9 cellular contexts compared by ENCODE assay signal in the genomic region with DNA sequence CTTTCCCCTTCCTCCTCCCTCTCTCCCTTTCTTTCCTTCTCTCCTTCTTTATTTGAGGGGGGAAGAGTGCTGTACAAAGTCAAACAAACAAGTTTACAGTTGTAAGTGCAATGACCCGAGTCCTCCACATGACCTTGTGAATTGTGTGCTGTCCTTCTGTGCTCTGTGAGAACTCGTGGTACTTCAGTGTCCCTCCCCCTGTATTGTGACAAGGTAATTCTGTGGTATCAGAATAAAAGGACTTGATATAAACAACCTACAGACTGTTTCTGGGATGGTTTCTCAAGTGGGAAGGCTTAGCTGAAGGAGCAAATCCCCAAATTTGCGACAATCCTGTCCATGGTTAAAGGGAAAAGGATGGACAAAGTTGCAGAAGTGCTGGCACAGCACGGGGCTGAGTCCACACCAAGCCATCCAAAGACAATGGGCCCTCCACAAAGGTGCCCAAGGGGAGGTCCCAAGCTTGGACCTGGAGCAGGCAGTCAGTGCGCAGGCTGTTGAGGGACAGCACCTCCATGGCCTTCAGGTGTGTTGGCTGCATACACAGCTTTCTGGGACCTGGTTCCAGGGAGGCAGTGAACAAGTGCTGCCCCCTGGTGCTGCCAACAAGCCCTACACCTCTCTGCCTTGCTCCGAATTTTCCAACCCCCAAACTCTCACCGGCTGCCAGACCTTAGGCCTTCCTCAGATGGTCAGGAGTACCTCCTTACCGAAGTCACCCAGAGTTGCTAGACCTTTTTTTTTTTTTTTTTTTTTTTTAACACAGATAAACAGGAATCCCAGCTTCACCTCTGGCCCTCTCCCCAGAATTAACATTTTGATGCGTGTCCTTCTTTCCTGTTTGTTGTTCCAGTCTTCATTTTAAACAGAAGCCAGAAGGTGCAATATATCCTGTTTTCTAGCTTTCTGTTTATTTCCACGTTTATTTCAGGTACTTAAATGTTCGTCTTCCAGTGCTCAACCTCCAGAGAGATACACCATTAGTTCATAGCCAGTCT. TPM values are rescaled to one million over a fixed set of nuclear protein-coding genes. Genes with fewer than 3 reads are reported as not detected.
DNase-seq lines count a peak whose midpoint lies in the region; ATAC-seq and TF ChIP-seq lines count a peak whose summit lies in the region.
"Had no signal": no experiment of that assay in that cellular context is flagged by ENCODE, and none has a peak within 500 bp of the region (broad histone marks: within the 10 kb centered on the region; RNA-seq: fewer than 3 reads in every experiment).

No MANE protein-coding gene starts in this region.

- H3K4me1 ChIP-seq in GM23248 (ENCODE audit: insufficient read depth) (peaks cover 11% of the 10 kb centered on the region), left lung (peaks cover 7 to 32% of the 10 kb centered on the region in 2 donors)

- H3K27me3 ChIP-seq in GM23248 (replicated peaks; ENCODE audit: insufficient read depth) (no peaks in the 10 kb centered on the region), left lung (no peaks in the 10 kb centered on the region)

- no peaks in the 10 kb centered on the region for H4K20me1 ChIP-seq in GM23248 (ENCODE audit: insufficient read depth)

- H3K79me2 ChIP-seq in GM23248 (ENCODE audit: insufficient read depth) = peaks cover 12% of the 10 kb centered on the region

- peaks cover 13% of the 10 kb centered on the region for H3K4me1 Mint-ChIP-seq in T-helper 2 cell treated with Interferon-gamma antibody and Interleukin-4, amounts not matched to agents 5 μg/mL and 100 μg/mL, for 36 hours (ENCODE audit: low read depth)

- intact Hi-C loops in left lung (cut with DNase I) = loop anchor here in 1 of 2 donors (5.0 kb wide), 1 partner anchor 134 kb away; no protein-coding TSS in a partner anchor

- 27 to 29% methylated on average over 11 of the region's 11 CpGs for WGBS in GM23248 (ENCODE audit: low coverage in 1 of 2, low lambda C conversion rate in 2 of 2, missing lambda C conversion rate in 2 of 2), 2 experiments

- no peak overlapping the region for H3K9ac ChIP-seq in GM23248

- H3K27ac Mint-ChIP-seq in T-helper 2 cell treated with Interferon-gamma antibody and Interleukin-4, amounts not matched to agents 5 μg/mL and 100 μg/mL, for 36 hours = peak overlapping the region; percentile 51

- no peak overlapping the region for H2AFZ ChIP-seq in GM23248

- H3K9me3 ChIP-seq in GM23248 (ENCODE audit: low read depth) (no peaks in the 10 kb centered on the region), left lung (no peaks in the 10 kb centered on the region)

- TF ChIP-seq CTCF in cardiac fibroblast (IDR thresholded peaks at IDR 0.05; ENCODE audit: low read depth, low read length) (peak; percentile 86), left lung (IDR thresholded peaks at IDR 0.05) (peak; percentile 66 to 81)

- in situ Hi-C loops in GM23248 (cut with MboI) = loop anchor here (10.0 kb wide), 1 partner anchor 127 kb away; no protein-coding TSS in a partner anchor

- H3K27me3 Mint-ChIP-seq in T-helper 2 cell treated with Interferon-gamma antibody and Interleukin-4, amounts not matched to agents 5 μg/mL and 100 μg/mL, for 36 hours (ENCODE audit: low read depth) = no peaks in the 10 kb centered on the region

- peak overlapping the region; percentile 72 for H3K4me3 Mint-ChIP-seq in T-helper 2 cell treated with Interferon-gamma antibody and Interleukin-4, amounts not matched to agents 5 μg/mL and 100 μg/mL, for 36 hours

- peak; percentile 35 for ATAC-seq in left lung

- DNase-seq in GM23248 = peak; percentile 79
- peak; percentile 65 for DNase-seq in T-helper 2 cell treated with Interferon-gamma antibody and Interleukin-4, amounts not matched to agents 5 μg/mL and 100 μg/mL, for 36 hours (ENCODE audit: low spot score)
- DNase-seq in cardiac fibroblast (ENCODE audit: low read depth in 2 of 2) = peak; percentile 70 to 71
- peak; percentile 64 to 84 for DNase-seq in left lung
- peak; percentile 57 for DNase-seq in stimulated activated CD8-positive, alpha-beta memory T cell treated with anti-CD3 and anti-CD28 coated beads, Interleukin-15, amount 100 ng/mL, for 1 hour (ENCODE audit: low read depth)
- DNase-seq in NCI-H1694 treated with DMSO at 0.1 percent for 48 hours (lab: John Stamatoyannopoulos, UW) = no peak
- no peak for DNase-seq in UCSD-AML1 (lab: John Stamatoyannopoulos, UW; ENCODE audit: unreplicated experiment)
- no peak for DNase-seq in NCI-H2081 treated with DMSO at 0.1 percent for 48 hours (lab: John Stamatoyannopoulos, UW)

- H3K36me3 ChIP-seq in GM23248 (ENCODE audit: low read depth) (no peaks in the 10 kb centered on the region), left lung (peaks cover 0 to 11% of the 10 kb centered on the region in 2 donors)

- 0 out of 2 replicates have a peak, but pooled peaks cover 3% of the 10 kb centered on the region for H3F3A ChIP-seq in GM23248 (ENCODE audit: insufficient read depth)

- H3K9me2 ChIP-seq in GM23248 (ENCODE audit: insufficient read depth) = no peaks in the 10 kb centered on the region

- no peak overlapping the region for H3K4me2 ChIP-seq in GM23248 (ENCODE audit: unreplicated experiment)

- no peaks in the 10 kb centered on the region for H3K9me3 Mint-ChIP-seq in T-helper 2 cell treated with Interferon-gamma antibody and Interleukin-4, amounts not matched to agents 5 μg/mL and 100 μg/mL, for 36 hours

- peaks cover 5% of the 10 kb centered on the region for H3K36me3 Mint-ChIP-seq in T-helper 2 cell treated with Interferon-gamma antibody and Interleukin-4, amounts not matched to agents 5 μg/mL and 100 μg/mL, for 36 hours (ENCODE audit: low read depth)

- H3K4me3 ChIP-seq in GM23248 (no peak overlapping the region), cardiac fibroblast (replicated peaks in 1 of 2; ENCODE audit: low read depth in 2 of 2, low read length in 2 of 2) (no peak overlapping the region), left lung (no peak overlapping the region)

- no peak overlapping the region for H3K27ac ChIP-seq in GM23248
- H3K27ac ChIP-seq in left lung = no peak overlapping the region

RNA-seq across cellular contexts. Expression of gene APEH, which starts 2.6 kb away (rescaled TPM):
- 108 and 126 TPM in 2 replicates for total RNA-seq in GM23248 (2014; rRNA removed; shearing (Covaris generic))
- polyA plus RNA-seq in GM23248 (2016; fragmentation: Nextera tagmentation; extraction: Ambion mirVana) = 83.3 and 89.1 TPM in 2 replicates
- total RNA-seq in left lung = 100 to 1,000 TPM; 121 to 122 TPM

RNA-seq across cellular contexts. Expression of gene MST1, which starts 17.7 kb away (rescaled TPM):
- 6.3 and 6.4 TPM in 2 replicates for total RNA-seq in GM23248 (2014; rRNA removed; shearing (Covaris generic))
- polyA plus RNA-seq in GM23248 (2016; fragmentation: Nextera tagmentation; extraction: Ambion mirVana) = 2.5 and 3.0 TPM in 2 replicates
- 10 to 100 TPM; 12.5 to 19.1 TPM for total RNA-seq in left lung

RNA-seq across cellular contexts. Expression of gene RNF123, which starts 17.8 kb away (rescaled TPM):
- total RNA-seq in GM23248 (2014; rRNA removed; shearing (Covaris generic)) = 22.8 and 25.7 TPM in 2 replicates
- polyA plus RNA-seq in GM23248 (2016; fragmentation: Nextera tagmentation; extraction: Ambion mirVana) = 18.7 and 21.6 TPM in 2 replicates
- 10 to 100 TPM; 40.9 to 45.0 TPM for total RNA-seq in left lung

RNA-seq across cellular contexts. Expression of gene AMIGO3, which starts 47.9 kb away (rescaled TPM):
- 3.2 TPM in 1 of 2 replicates, not detected in the other for total RNA-seq in GM23248 (2014; rRNA removed; shearing (Covaris generic))
- polyA plus RNA-seq in GM23248 (2016; fragmentation: Nextera tagmentation; extraction: Ambion mirVana) = 0.18 and 0.25 TPM in 2 replicates
- total RNA-seq in left lung = under 1 TPM in 1 of 2 donors, not detected in 1; 0.47 TPM
- total RNA-seq: pulmonary artery endothelial cell had no signal

RNA-seq across cellular contexts. Expression of gene GMPPB, which starts 52.2 kb away (rescaled TPM):
- total RNA-seq in GM23248 (2014; rRNA removed; shearing (Covaris generic)) = 36.2 and 37.8 TPM in 2 replicates
- polyA plus RNA-seq in GM23248 (2016; fragmentation: Nextera tagmentation; extraction: Ambion mirVana) = 22.8 and 24.1 TPM in 2 replicates
- 10 to 100 TPM; 41.0 to 69.5 TPM for total RNA-seq in left lung

Comparison
In these comparisons a context has a peak if more than half of its experiments do, and no peak if none do; other contexts are left out.
1. DNase-seq: peak in GM23248 (single experiment), T-helper 2 cell treated with Interferon-gamma antibody and Interleukin-4, amounts not matched to agents 5 μg/mL and 100 μg/mL, for 36 hours (single experiment), cardiac fibroblast (2 of 2), left lung (2 of 2) and stimulated activated CD8-positive, alpha-beta memory T cell treated with anti-CD3 and anti-CD28 coated beads, Interleukin-15, amount 100 ng/mL, for 1 hour (single experiment); none in NCI-H1694 treated with DMSO at 0.1 percent for 48 hours (single experiment), UCSD-AML1 (single experiment) and NCI-H2081 treated with DMSO at 0.1 percent for 48 hours (single experiment).